ENCODE assay signal across 13 cellular contexts in the genomic region with DNA sequence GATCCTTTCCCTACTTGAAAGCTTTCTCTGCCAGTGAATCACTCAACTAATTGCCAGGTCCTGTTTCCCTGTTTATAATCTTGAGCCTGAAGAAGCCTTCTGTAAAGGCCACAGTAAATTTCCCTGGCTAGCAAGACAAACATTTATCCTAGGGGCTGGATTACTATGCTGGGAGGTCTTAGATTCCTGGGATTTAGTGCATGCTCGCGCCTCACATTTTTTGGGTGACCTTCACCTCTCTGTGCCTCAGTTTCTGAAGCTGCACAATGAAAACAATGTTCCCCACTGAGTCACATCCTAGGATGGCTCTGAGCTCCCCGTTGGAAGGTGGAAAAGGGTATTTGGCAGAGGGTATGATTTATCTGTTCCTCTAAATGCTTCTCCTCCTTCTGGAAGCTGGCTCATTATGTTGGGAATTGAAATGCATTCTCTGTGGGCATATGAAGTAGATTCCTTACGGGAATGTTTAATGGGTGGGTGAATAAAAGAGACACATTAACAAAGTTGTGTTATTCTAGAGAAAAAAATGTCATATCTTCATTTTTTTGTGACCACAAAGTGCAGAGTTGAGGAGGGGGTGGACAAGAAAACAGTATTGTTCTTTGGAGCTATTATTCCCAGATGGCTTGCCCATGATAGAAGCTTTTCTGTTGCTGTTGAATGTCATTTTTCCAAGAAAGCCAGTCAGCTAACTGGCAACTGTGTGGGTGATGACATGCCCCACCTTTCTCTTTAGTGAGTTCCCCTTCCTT. TPM values are rescaled to one million over a fixed set of nuclear protein-coding genes. Genes with fewer than 3 reads are reported as not detected.
DNase-seq lines count a peak whose midpoint lies in the region; ATAC-seq, FAIRE-seq and TF ChIP-seq lines count a peak whose summit lies in the region.
"Had no signal": no experiment of that assay in that cellular context is flagged by ENCODE, and none has a peak within 500 bp of the region (broad histone marks: within the 10 kb centered on the region; RNA-seq: fewer than 3 reads in every experiment).

No MANE protein-coding gene starts in this region.

- peaks cover 34% of the 10 kb centered on the region for H3K4me1 ChIP-seq in GM23248 (ENCODE audit: insufficient read depth)
- H3K4me1 ChIP-seq in hepatocyte (ENCODE audit: insufficient read depth), result peaks cover 36% of the 10 kb centered on the region

- no peak overlapping the region; the same call in 1 of the 2 replicates for H3K9ac ChIP-seq in GM23248

- no peak overlapping the region for H3K4me3 Mint-ChIP-seq in activated naive CD4-positive, alpha-beta T cell treated with anti-CD3 and anti-CD28 coated beads, Interleukin-2, amount 10 ng/mL, durations not matched to agents 7 days and 5 days
- H3K4me3 Mint-ChIP-seq: activated T-helper 1 cell treated with anti-CD3 and anti-CD28 coated beads, Interleukin-12 subunit alpha, Interleukin-12 subunit beta, Interleukin-2, Interleukin-4 antibody, amounts not matched to agents 30 ng/mL and 10 ng/mL and 1 ng/mL, durations not matched to agents 14 hours and 24 hours and 36 hours had no signal

- peak; percentile 69 for DNase-seq in GM23248
- no peak for DNase-seq in hepatocyte (ENCODE audit: low spot score)
- DNase-seq in stromal cell of bone marrow (ENCODE audit: low read depth), result peak; percentile 70
- DNase-seq in activated naive CD4-positive, alpha-beta T cell treated with anti-CD3 and anti-CD28 coated beads, Interleukin-2, amount 10 ng/mL, durations not matched to agents 7 days and 5 days, result no peak
- DNase-seq in Right ventricle myocardium superior, result no peak
- DNase-seq: activated CD4-positive, alpha-beta T cell treated with anti-CD3 and anti-CD28 coated beads for 48 hours; GOT3 had no signal

- no peak overlapping the region for H3K27ac Mint-ChIP-seq in activated naive CD4-positive, alpha-beta T cell treated with anti-CD3 and anti-CD28 coated beads, Interleukin-2, amount 10 ng/mL, durations not matched to agents 7 days and 5 days
- H3K27ac Mint-ChIP-seq: activated T-helper 1 cell treated with anti-CD3 and anti-CD28 coated beads, Interleukin-12 subunit alpha, Interleukin-12 subunit beta, Interleukin-2, Interleukin-4 antibody, amounts not matched to agents 30 ng/mL and 10 ng/mL and 1 ng/mL, durations not matched to agents 14 hours and 24 hours and 36 hours had no signal

- peaks cover 17% of the 10 kb centered on the region for H3F3A ChIP-seq in GM23248 (ENCODE audit: insufficient read depth)

- H3K4me1 Mint-ChIP-seq in activated naive CD4-positive, alpha-beta T cell treated with anti-CD3 and anti-CD28 coated beads, Interleukin-2, amount 10 ng/mL, durations not matched to agents 7 days and 5 days, result no peaks in the 10 kb centered on the region

- no peaks in the 10 kb centered on the region for H4K20me1 ChIP-seq in GM23248 (ENCODE audit: insufficient read depth)
- H4K20me1 ChIP-seq in hepatocyte (ENCODE audit: insufficient read depth, poor library complexity, severe bottlenecking), result no peaks in the 10 kb centered on the region

- intact Hi-C loops in Right ventricle myocardium superior (cut with DNase I), result no loop called here

- H3K27me3 Mint-ChIP-seq in activated naive CD4-positive, alpha-beta T cell treated with anti-CD3 and anti-CD28 coated beads, Interleukin-2, amount 10 ng/mL, durations not matched to agents 7 days and 5 days, result peaks cover 4% of the 10 kb centered on the region

- H3K9me3 Mint-ChIP-seq in activated naive CD4-positive, alpha-beta T cell treated with anti-CD3 and anti-CD28 coated beads, Interleukin-2, amount 10 ng/mL, durations not matched to agents 7 days and 5 days, result no peaks in the 10 kb centered on the region
- H3K9me3 Mint-ChIP-seq: activated T-helper 1 cell treated with anti-CD3 and anti-CD28 coated beads, Interleukin-12 subunit alpha, Interleukin-12 subunit beta, Interleukin-2, Interleukin-4 antibody, amounts not matched to agents 30 ng/mL and 10 ng/mL and 1 ng/mL, durations not matched to agents 14 hours and 24 hours and 36 hours had no signal

- 8% methylated on average over 4 of the region's 4 CpGs for WGBS in GM23248 (ENCODE audit: low coverage in 1 of 2, low lambda C conversion rate in 2 of 2, missing lambda C conversion rate in 2 of 2), 2 experiments
- 30% methylated on average over 4 of the region's 4 CpGs for WGBS in hepatocyte (ENCODE audit: low lambda C conversion rate, missing lambda C conversion rate)

- no peaks in the 10 kb centered on the region for H3K27me3 ChIP-seq in GM23248 (replicated peaks; ENCODE audit: insufficient read depth)
- H3K27me3 ChIP-seq in hepatocyte, result no peaks in the 10 kb centered on the region

- no peak for TF ChIP-seq CTCF in hepatocyte (IDR thresholded peaks at IDR 0.05; ENCODE audit: poor library complexity)

- no peak for ATAC-seq in GM18517 (IDR thresholded peaks at IDR 0.05; ENCODE audit: unreplicated experiment)
- no peak for ATAC-seq in HG02884 (IDR thresholded peaks at IDR 0.05; ENCODE audit: unreplicated experiment)
- ATAC-seq in Right ventricle myocardium superior (ENCODE audit: poor library complexity), result no peak

- H2AFZ ChIP-seq in GM23248 (no peak overlapping the region; the same call in 1 of the 2 replicates), hepatocyte (no peak overlapping the region)

- H3K79me2 ChIP-seq in GM23248 (ENCODE audit: insufficient read depth) (no peaks in the 10 kb centered on the region), hepatocyte (no peaks in the 10 kb centered on the region)

- H3K27ac ChIP-seq in GM23248 (peak overlapping the region; percentile 47), hepatocyte (peak overlapping the region; percentile 56)
- H3K27ac ChIP-seq: thoracic aorta had no signal

- H3K9me2 ChIP-seq in GM23248 (ENCODE audit: insufficient read depth) (no peaks in the 10 kb centered on the region), hepatocyte (replicated peaks; ENCODE audit: insufficient read depth) (no peaks in the 10 kb centered on the region)

- H3K4me2 ChIP-seq in GM23248 (ENCODE audit: unreplicated experiment), result peak overlapping the region; percentile 81
- H3K4me2 ChIP-seq in hepatocyte, result peak overlapping the region; percentile 26

- H3K9me3 ChIP-seq in GM23248 (ENCODE audit: low read depth), result no peaks in the 10 kb centered on the region
- H3K9me3 ChIP-seq in hepatocyte (ENCODE audit: low read depth), result no peaks in the 10 kb centered on the region
- H3K9me3 ChIP-seq: thoracic aorta had no signal

- in situ Hi-C loops in GM23248 (cut with MboI), result no loop called here

- peak overlapping the region; percentile 18 for H3K4me3 ChIP-seq in GM23248
- H3K4me3 ChIP-seq in hepatocyte, result no peak overlapping the region
- H3K4me3 ChIP-seq: thoracic aorta had no signal

- H3K36me3 ChIP-seq in GM23248 (ENCODE audit: low read depth) (no peaks in the 10 kb centered on the region), hepatocyte (replicated peaks; ENCODE audit: insufficient read depth, low read depth) (no peaks in the 10 kb centered on the region)
- H3K36me3 ChIP-seq: thoracic aorta had no signal

- peak; percentile 98 for FAIRE-seq in TTC549 (lab: Jason Lieb, UNC)
- FAIRE-seq: bronchial epithelial cell had no signal

- no peaks in the 10 kb centered on the region for H3K36me3 Mint-ChIP-seq in activated naive CD4-positive, alpha-beta T cell treated with anti-CD3 and anti-CD28 coated beads, Interleukin-2, amount 10 ng/mL, durations not matched to agents 7 days and 5 days

- CTCF ChIA-PET in activated naive CD4-positive, alpha-beta T cell treated with anti-CD3 and anti-CD28 coated beads, Interleukin-2, amount 10 ng/mL, durations not matched to agents 7 days and 5 days (lab: Charles Lee), result interaction anchor here (0.7 to 2.5 kb wide), 5 partner anchors 7 to 826 kb away, joined by 3 to 20 read pairs (median 3); no protein-coding TSS in a partner anchor

RNA-seq across cellular contexts. Expression of gene LSM3, which starts 32.4 kb away (rescaled TPM):
- 9.4 and 10.4 TPM in 2 replicates for total RNA-seq in GM23248 (2014; rRNA removed; shearing (Covaris generic))
- polyA plus RNA-seq in GM23248 (2016; fragmentation: Nextera tagmentation; extraction: Ambion mirVana) (32.3 and 32.4 TPM in 2 replicates), hepatocyte (22.1 and 26.4 TPM in 2 replicates)
- total RNA-seq in hepatocyte (10.5 and 12.4 TPM in 2 replicates), Right ventricle myocardium superior (16.8 TPM)

RNA-seq across cellular contexts. Expression of gene XPC, which starts 32.6 kb away (rescaled TPM):
- total RNA-seq in GM23248 (2014; rRNA removed; shearing (Covaris generic)), result 62.1 and 76.4 TPM in 2 replicates
- polyA plus RNA-seq in GM23248 (2016; fragmentation: Nextera tagmentation; extraction: Ambion mirVana) (42.4 and 44.1 TPM in 2 replicates), hepatocyte (27.3 and 27.4 TPM in 2 replicates)
- total RNA-seq in hepatocyte (28.6 and 29.5 TPM in 2 replicates), Right ventricle myocardium superior (7.7 TPM)

Comparison
In these comparisons a context has a peak if more than half of its experiments do, and no peak if none do; other contexts are left out.
1. DNase-seq: peak in GM23248 (single experiment) and stromal cell of bone marrow (single experiment); none in hepatocyte (single experiment), activated naive CD4-positive, alpha-beta T cell treated with anti-CD3 and anti-CD28 coated beads, Interleukin-2, amount 10 ng/mL, durations not matched to agents 7 days and 5 days (single experiment) and Right ventricle myocardium superior (single experiment).